3 cellular contexts compared by ENCODE assay signal in the genomic region with DNA sequence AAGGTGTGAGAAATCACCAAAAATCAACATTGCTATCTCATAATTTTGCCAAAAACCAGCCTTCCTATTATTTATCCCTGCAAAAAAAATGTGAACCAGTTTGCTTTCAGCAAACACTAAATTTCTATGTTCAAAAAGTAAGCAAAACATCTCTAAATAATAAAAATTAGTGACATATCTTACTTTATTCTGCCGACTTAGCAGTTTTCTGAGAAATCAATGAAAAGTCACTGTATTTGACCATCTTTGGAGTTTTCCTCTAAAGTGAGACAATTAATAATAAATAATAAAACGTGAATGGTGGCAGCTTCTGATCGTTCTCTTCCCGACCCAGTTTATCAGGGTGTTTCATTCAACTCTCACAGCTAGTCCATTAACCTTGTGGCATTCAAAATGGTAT.
A peak's percentile ranks its signal among the peaks of the same experiment; 100 is the strongest.
TF ChIP-seq lines count a peak whose summit lies in the region.

No MANE protein-coding gene starts in this region.

TF ChIP-seq in SK-N-SH, 30 proteins besides CTCF, POLR2A, EP300 and RAD21 (continues in another document):
- TF ChIP-seq, protein P1, sequence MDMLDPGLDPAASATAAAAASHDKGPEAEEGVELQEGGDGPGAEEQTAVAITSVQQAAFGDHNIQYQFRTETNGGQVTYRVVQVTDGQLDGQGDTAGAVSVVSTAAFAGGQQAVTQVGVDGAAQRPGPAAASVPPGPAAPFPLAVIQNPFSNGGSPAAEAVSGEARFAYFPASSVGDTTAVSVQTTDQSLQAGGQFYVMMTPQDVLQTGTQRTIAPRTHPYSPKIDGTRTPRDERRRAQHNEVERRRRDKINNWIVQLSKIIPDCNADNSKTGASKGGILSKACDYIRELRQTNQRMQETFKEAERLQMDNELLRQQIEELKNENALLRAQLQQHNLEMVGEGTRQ (IDR thresholded peaks at IDR 0.05; ENCODE audit: borderline replicate concordance, low read depth, low read length): no peak
- TF ChIP-seq TEAD4 (IDR thresholded peaks at IDR 0.05; ENCODE audit: borderline replicate concordance, insufficient read depth): no peak
- TF ChIP-seq MXI1 (IDR thresholded peaks at IDR 0.05; ENCODE audit: low read depth, low read length): no peak
- TF ChIP-seq GATA2 (CRISPR knock-in tag; IDR thresholded peaks at IDR 0.05): no peak
- TF ChIP-seq, protein P2, sequence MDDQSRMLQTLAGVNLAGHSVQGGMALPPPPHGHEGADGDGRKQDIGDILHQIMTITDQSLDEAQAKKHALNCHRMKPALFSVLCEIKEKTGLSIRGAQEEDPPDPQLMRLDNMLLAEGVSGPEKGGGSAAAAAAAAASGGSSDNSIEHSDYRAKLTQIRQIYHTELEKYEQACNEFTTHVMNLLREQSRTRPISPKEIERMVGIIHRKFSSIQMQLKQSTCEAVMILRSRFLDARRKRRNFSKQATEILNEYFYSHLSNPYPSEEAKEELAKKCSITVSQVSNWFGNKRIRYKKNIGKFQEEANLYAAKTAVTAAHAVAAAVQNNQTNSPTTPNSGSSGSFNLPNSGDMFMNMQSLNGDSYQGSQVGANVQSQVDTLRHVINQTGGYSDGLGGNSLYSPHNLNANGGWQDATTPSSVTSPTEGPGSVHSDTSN (IDR thresholded peaks at IDR 0.05): no peak
- TF ChIP-seq FOXJ3 (CRISPR knock-in tag; IDR thresholded peaks at IDR 0.05): no peak
- no peak for TF ChIP-seq FOSL2 (IDR thresholded peaks at IDR 0.05; ENCODE audit: borderline replicate concordance, low read depth)
- TF ChIP-seq MEF2A (IDR thresholded peaks at IDR 0.05; ENCODE audit: borderline replicate concordance, low read depth): no peak
- TF ChIP-seq SMC3 (IDR thresholded peaks at IDR 0.05; ENCODE audit: low read depth, low read length): no peak
- no peak for TF ChIP-seq FOXM1 (IDR thresholded peaks at IDR 0.05; ENCODE audit: low read depth)
- no peak for TF ChIP-seq NFIC (IDR thresholded peaks at IDR 0.05; ENCODE audit: borderline replicate concordance)
- TF ChIP-seq SIN3A (IDR thresholded peaks at IDR 0.05; ENCODE audit: borderline replicate concordance, low read depth, low read length): no peak
- no peak for TF ChIP-seq RFX5 (IDR thresholded peaks at IDR 0.05; ENCODE audit: low read length)
- TF ChIP-seq POLR2AphosphoS5 (IDR thresholded peaks at IDR 0.05; ENCODE audit: low read depth, low read length): no peak
- TF ChIP-seq, protein P3, sequence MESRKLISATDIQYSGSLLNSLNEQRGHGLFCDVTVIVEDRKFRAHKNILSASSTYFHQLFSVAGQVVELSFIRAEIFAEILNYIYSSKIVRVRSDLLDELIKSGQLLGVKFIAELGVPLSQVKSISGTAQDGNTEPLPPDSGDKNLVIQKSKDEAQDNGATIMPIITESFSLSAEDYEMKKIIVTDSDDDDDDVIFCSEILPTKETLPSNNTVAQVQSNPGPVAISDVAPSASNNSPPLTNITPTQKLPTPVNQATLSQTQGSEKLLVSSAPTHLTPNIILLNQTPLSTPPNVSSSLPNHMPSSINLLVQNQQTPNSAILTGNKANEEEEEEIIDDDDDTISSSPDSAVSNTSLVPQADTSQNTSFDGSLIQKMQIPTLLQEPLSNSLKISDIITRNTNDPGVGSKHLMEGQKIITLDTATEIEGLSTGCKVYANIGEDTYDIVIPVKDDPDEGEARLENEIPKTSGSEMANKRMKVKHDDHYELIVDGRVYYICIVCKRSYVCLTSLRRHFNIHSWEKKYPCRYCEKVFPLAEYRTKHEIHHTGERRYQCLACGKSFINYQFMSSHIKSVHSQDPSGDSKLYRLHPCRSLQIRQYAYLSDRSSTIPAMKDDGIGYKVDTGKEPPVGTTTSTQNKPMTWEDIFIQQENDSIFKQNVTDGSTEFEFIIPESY (IDR thresholded peaks at IDR 0.05; ENCODE audit: borderline replicate concordance, low read depth): no peak
- TF ChIP-seq TAF1 (IDR thresholded peaks at IDR 0.05; ENCODE audit: borderline replicate concordance, low read depth, low read length): no peak
- TF ChIP-seq, protein P4, sequence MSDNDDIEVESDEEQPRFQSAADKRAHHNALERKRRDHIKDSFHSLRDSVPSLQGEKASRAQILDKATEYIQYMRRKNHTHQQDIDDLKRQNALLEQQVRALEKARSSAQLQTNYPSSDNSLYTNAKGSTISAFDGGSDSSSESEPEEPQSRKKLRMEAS (IDR thresholded peaks at IDR 0.05; ENCODE audit: low read depth): no peak
- TF ChIP-seq ELF1 (IDR thresholded peaks at IDR 0.05): no peak

TF ChIP-seq in SK-N-SH treated with all-trans-retinoic acid at 6 μM for 48 hours, 23 proteins besides CTCF, POLR2A, EP300 and RAD21:
- TF ChIP-seq ZFP3 (CRISPR knock-in tag; IDR thresholded peaks at IDR 0.05) (no peak), ISL1 (CRISPR knock-in tag; IDR thresholded peaks at IDR 0.05) (no peak)

TF ChIP-seq in H1, 55 proteins besides CTCF, POLR2A, EP300 and RAD21:
- TF ChIP-seq BCL11A (IDR thresholded peaks at IDR 0.05; ENCODE audit: low read depth in 2 of 2, low read length in 2 of 2) (no peak), KDM5A (IDR thresholded peaks at IDR 0.05; ENCODE audit: low read length) (no peak), MAFK (IDR thresholded peaks at IDR 0.05; ENCODE audit: low read depth, low read length) (peak; percentile 86), CHD2 (IDR thresholded peaks at IDR 0.05; ENCODE audit: low read length) (no peak), CTBP2 (IDR thresholded peaks at IDR 0.05; ENCODE audit: borderline replicate concordance, insufficient read depth, insufficient read length, low read length) (no peak)
